ENCODE assay signal across 2 cellular contexts in genomic region chr4:72473434-72473900, GRCh38.
A peak's percentile ranks its signal among the peaks of the same experiment; 100 is the strongest.
TF ChIP-seq lines count a peak whose summit lies in the region.

No MANE protein-coding gene starts in this region.

TF ChIP-seq in GM23338, 12 proteins besides CTCF, POLR2A, EP300 and RAD21 (continued from another document):
- TF ChIP-seq ETS1 (IDR thresholded peaks at IDR 0.05) (no peak), CREB1 (CRISPR knock-in tag; IDR thresholded peaks at IDR 0.05; ENCODE audit: low read depth) (no peak), STAT1 (IDR thresholded peaks at IDR 0.05; ENCODE audit: unreplicated experiment) (no peak), ZNF462 (CRISPR knock-in tag; IDR thresholded peaks at IDR 0.05) (no peak), REST (IDR thresholded peaks at IDR 0.05; ENCODE audit: unreplicated experiment) (no peak)

TF ChIP-seq in K562, 482 proteins besides CTCF, POLR2A, EP300 and RAD21 (continued from another document and continues in another):
- TF ChIP-seq FOXM1 (IDR thresholded peaks at IDR 0.05; ENCODE audit: low read depth): peak; percentile 55; the same call in 1 of the 2 replicates
- TF ChIP-seq FOXM1 (CRISPR knock-in tag; IDR thresholded peaks at IDR 0.05; ENCODE audit: low read depth): no peak
- TF ChIP-seq ILK (tag; IDR thresholded peaks at IDR 0.05; ENCODE audit: borderline replicate concordance, low read depth): no peak
- peak; percentile 54; the same call in 1 of the 2 replicates for TF ChIP-seq MTA3 (IDR thresholded peaks at IDR 0.05; ENCODE audit: borderline replicate concordance)
- peak; percentile 91 for TF ChIP-seq JUND (IDR thresholded peaks at IDR 0.05; ENCODE audit: borderline replicate concordance, low read depth, low read length)
- peak; percentile 92; the same call in 2 of the 3 replicates for TF ChIP-seq JUND (tag; IDR thresholded peaks at IDR 0.05; ENCODE audit: borderline replicate concordance, low read depth, low read length)
- TF ChIP-seq ATF7 (IDR thresholded peaks at IDR 0.05): peak; percentile 29; the same call in 1 of the 2 replicates
- TF ChIP-seq FOXJ2 (tag; IDR thresholded peaks at IDR 0.05): no peak
- 0 out of 4 replicates have a peak, but pooled peaks of 1 of the 2 experiments have one; percentile 69 for TF ChIP-seq CSDE1 (IDR thresholded peaks at IDR 0.05)
- TF ChIP-seq SMARCE1 (IDR thresholded peaks at IDR 0.05): 0 out of 2 replicates have a peak, but pooled peaks have one; percentile 79
- peak; percentile 93 for TF ChIP-seq FOSL1 (tag; conservative IDR thresholded peaks at IDR 0.05)
- TF ChIP-seq BCLAF1 (IDR thresholded peaks at IDR 0.05; ENCODE audit: borderline replicate concordance in 1 of 2, control insufficient read depth in 1 of 2, low read depth in 2 of 2, low read length in 1 of 2): 0 out of 4 replicates have a peak, but pooled peaks of 1 of the 2 experiments have one; percentile 70
- no peak for TF ChIP-seq ZKSCAN3 (CRISPR knock-in tag; IDR thresholded peaks at IDR 0.05)
- no peak for TF ChIP-seq NR0B1 (IDR thresholded peaks at IDR 0.05; ENCODE audit: partially characterized antibody)
- peak; percentile 27; the same call in 1 of the 2 replicates for TF ChIP-seq ZBTB2 (IDR thresholded peaks at IDR 0.05)
- TF ChIP-seq ID3 (CRISPR knock-in tag; IDR thresholded peaks at IDR 0.05): no peak
- TF ChIP-seq ID3 (tag; IDR thresholded peaks at IDR 0.05): no peak
- no peak; the same call in 1 of the 2 replicates for TF ChIP-seq TFAP4 (CRISPR knock-in tag; IDR thresholded peaks at IDR 0.05; ENCODE audit: borderline replicate concordance)
- TF ChIP-seq KDM1A (IDR thresholded peaks at IDR 0.05): peak in 1 of 2 experiments; percentile 63; a peak in 1 of 4 replicates
- no peak for TF ChIP-seq PBX2 (CRISPR knock-in tag; IDR thresholded peaks at IDR 0.05; ENCODE audit: low read depth)
- no peak for TF ChIP-seq PBX2 (tag; conservative IDR thresholded peaks at IDR 0.05; ENCODE audit: low read depth)
- peak; percentile 18; the same call in 1 of the 2 replicates for TF ChIP-seq ZBTB40 (IDR thresholded peaks at IDR 0.05)
- TF ChIP-seq ZBTB40 (CRISPR knock-in tag; IDR thresholded peaks at IDR 0.05): no peak
- TF ChIP-seq MAFG (tag; conservative IDR thresholded peaks at IDR 0.05): peak; percentile 96
- TF ChIP-seq MBD1 (CRISPR knock-in tag; IDR thresholded peaks at IDR 0.05): no peak
- peak; percentile 52; the same call in 1 of the 2 replicates for TF ChIP-seq BACH1 (tag; IDR thresholded peaks at IDR 0.05)
- peak; percentile 95 for TF ChIP-seq EHMT2 (IDR thresholded peaks at IDR 0.05)
- TF ChIP-seq TCF3 (CRISPR knock-in tag; IDR thresholded peaks at IDR 0.05): peak; percentile 72
- TF ChIP-seq DPF2 (IDR thresholded peaks at IDR 0.05): peak; percentile 85
- TF ChIP-seq CC2D1A (IDR thresholded peaks at IDR 0.05): peak; percentile 87
- TF ChIP-seq ZNF75A (CRISPR knock-in tag; IDR thresholded peaks at IDR 0.05): no peak
- TF ChIP-seq ARNT (IDR thresholded peaks at IDR 0.05): peak in 1 of 2 experiments; percentile 64; a peak in 1 of 4 replicates
- no peak for TF ChIP-seq PURB (CRISPR knock-in tag; IDR thresholded peaks at IDR 0.05; ENCODE audit: low read depth)
- peak; percentile 77; the same call in 1 of the 2 replicates for TF ChIP-seq MAFK (IDR thresholded peaks at IDR 0.05; ENCODE audit: low read length)
- peak; percentile 26; the same call in 1 of the 2 replicates for TF ChIP-seq CTBP1 (IDR thresholded peaks at IDR 0.05; ENCODE audit: borderline replicate concordance)
- no peak for TF ChIP-seq RFX1 (IDR thresholded peaks at IDR 0.05)
- TF ChIP-seq SMARCA4 (IDR thresholded peaks at IDR 0.05): peak; percentile 76; the same call in 1 of the 2 replicates
- peak; percentile 79 for TF ChIP-seq NFE2L1 (tag; IDR thresholded peaks at IDR 0.05; ENCODE audit: borderline replicate concordance, low read depth)
- peak; percentile 86 for TF ChIP-seq C11orf30 (IDR thresholded peaks at IDR 0.05; ENCODE audit: low read depth)
- no peak for TF ChIP-seq SRF (CRISPR knock-in tag; IDR thresholded peaks at IDR 0.05)
